ENCODE assay signal across 1 cellular context in the genomic region with DNA sequence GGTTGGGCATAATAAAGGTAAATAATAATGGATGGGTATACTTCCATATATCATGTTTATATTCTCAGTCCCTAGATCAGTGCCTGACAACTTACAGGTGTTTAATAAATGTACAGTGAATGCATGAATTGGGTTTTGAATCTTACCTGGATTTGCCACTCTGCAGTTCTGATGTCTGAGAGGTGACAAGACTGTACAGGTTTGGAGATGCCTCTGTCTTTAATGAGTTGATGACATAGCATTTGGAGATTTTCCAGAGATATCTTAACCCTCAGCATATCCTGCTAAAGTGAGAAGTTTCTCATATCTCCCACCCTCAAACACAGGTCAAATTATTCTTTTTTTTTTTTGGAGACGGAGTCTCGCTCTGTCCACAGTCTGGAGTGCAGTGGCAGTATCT.
TF ChIP-seq lines count a peak whose summit lies in the region.

No MANE protein-coding gene starts in this region.

TF ChIP-seq in HepG2, 621 proteins besides CTCF, POLR2A, EP300 and RAD21 (continued from another document):
- TF ChIP-seq, protein P1, sequence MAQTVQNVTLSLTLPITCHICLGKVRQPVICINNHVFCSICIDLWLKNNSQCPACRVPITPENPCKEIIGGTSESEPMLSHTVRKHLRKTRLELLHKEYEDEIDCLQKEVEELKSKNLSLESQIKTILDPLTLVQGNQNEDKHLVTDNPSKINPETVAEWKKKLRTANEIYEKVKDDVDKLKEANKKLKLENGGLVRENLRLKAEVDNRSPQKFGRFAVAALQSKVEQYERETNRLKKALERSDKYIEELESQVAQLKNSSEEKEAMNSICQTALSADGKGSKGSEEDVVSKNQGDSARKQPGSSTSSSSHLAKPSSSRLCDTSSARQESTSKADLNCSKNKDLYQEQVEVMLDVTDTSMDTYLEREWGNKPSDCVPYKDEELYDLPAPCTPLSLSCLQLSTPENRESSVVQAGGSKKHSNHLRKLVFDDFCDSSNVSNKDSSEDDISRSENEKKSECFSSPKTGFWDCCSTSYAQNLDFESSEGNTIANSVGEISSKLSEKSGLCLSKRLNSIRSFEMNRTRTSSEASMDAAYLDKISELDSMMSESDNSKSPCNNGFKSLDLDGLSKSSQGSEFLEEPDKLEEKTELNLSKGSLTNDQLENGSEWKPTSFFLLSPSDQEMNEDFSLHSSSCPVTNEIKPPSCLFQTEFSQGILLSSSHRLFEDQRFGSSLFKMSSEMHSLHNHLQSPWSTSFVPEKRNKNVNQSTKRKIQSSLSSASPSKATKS (CRISPR knock-in tag; IDR thresholded peaks at IDR 0.05) = no peak
- no peak for TF ChIP-seq NCOA1 (CRISPR knock-in tag; IDR thresholded peaks at IDR 0.05)
- no peak for TF ChIP-seq NBN (conservative IDR thresholded peaks at IDR 0.05)
- no peak for TF ChIP-seq ZSCAN5A (CRISPR knock-in tag; IDR thresholded peaks at IDR 0.05; ENCODE audit: borderline replicate concordance)
- TF ChIP-seq MAFF (IDR thresholded peaks at IDR 0.05; ENCODE audit: low read depth, low read length) = no peak
- TF ChIP-seq ZBTB20 (CRISPR knock-in tag; IDR thresholded peaks at IDR 0.05; ENCODE audit: borderline replicate concordance, low read depth) = no peak
- TF ChIP-seq ZNF772 (CRISPR knock-in tag; IDR thresholded peaks at IDR 0.05) = no peak
- no peak for TF ChIP-seq ZNF615 (CRISPR knock-in tag; IDR thresholded peaks at IDR 0.05; ENCODE audit: borderline replicate concordance)
- TF ChIP-seq, protein P2, sequence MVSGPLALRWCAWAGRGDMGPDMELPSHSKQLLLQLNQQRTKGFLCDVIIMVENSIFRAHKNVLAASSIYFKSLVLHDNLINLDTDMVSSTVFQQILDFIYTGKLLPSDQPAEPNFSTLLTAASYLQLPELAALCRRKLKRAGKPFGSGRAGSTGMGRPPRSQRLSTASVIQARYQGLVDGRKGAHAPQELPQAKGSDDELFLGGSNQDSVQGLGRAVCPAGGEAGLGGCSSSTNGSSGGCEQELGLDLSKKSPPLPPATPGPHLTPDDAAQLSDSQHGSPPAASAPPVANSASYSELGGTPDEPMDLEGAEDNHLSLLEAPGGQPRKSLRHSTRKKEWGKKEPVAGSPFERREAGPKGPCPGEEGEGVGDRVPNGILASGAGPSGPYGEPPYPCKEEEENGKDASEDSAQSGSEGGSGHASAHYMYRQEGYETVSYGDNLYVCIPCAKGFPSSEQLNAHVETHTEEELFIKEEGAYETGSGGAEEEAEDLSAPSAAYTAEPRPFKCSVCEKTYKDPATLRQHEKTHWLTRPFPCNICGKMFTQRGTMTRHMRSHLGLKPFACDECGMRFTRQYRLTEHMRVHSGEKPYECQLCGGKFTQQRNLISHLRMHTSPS (CRISPR knock-in tag; IDR thresholded peaks at IDR 0.05; ENCODE audit: low read depth) = no peak
- no peak for TF ChIP-seq BCL6 (CRISPR knock-in tag; IDR thresholded peaks at IDR 0.05)
- TF ChIP-seq, protein P3, sequence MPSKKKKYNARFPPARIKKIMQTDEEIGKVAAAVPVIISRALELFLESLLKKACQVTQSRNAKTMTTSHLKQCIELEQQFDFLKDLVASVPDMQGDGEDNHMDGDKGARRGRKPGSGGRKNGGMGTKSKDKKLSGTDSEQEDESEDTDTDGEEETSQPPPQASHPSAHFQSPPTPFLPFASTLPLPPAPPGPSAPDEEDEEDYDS (CRISPR knock-in tag; IDR thresholded peaks at IDR 0.05) = no peak
